In genomic region chr7:142188846-142189245, GRCh38 we compare ENCODE assay signal across 8 cellular contexts.
DNase-seq lines count a peak whose midpoint lies in the region; ATAC-seq and TF ChIP-seq lines count a peak whose summit lies in the region.

No MANE protein-coding gene starts in this region.

- no peak overlapping the region for H3K27ac ChIP-seq in adrenal gland
- H3K27ac ChIP-seq in CD4-positive, alpha-beta memory T cell (ENCODE audit: low read depth, low read length): no peak overlapping the region

- no peak for TF ChIP-seq POLR2A in adrenal gland (IDR thresholded peaks at IDR 0.05)

- no peak overlapping the region for H3K4me3 Mint-ChIP-seq in WTC11
- no peak overlapping the region for H3K4me3 Mint-ChIP-seq in CD4-positive, alpha-beta memory T cell

- H3K27me3 ChIP-seq in adrenal gland: no peaks in the 10 kb centered on the region
- H3K27me3 ChIP-seq in CD4-positive, alpha-beta memory T cell (ENCODE audit: insufficient read depth, low read length): no peaks in the 10 kb centered on the region

- POLR2A ChIA-PET in WTC11 (lab: Charles Lee): no interaction called here
- POLR2A ChIA-PET in CD4-positive, alpha-beta memory T cell (lab: Charles Lee; ENCODE audit: partially characterized antibody): no interaction called here

- 0 out of 2 replicates have a peak, but pooled peaks have one; percentile 21 for TF ChIP-seq CTCF in WTC11 (IDR thresholded peaks at IDR 0.05)
- TF ChIP-seq CTCF in adrenal gland (IDR thresholded peaks at IDR 0.05): peak in 1 of 6 experiments; percentile 33

- DNase-seq in CD1c-positive myeloid dendritic cell (ENCODE audit: extremely low spot score): peak; percentile 34
- peak; percentile 18 for DNase-seq in Jurkat, Clone E6-1 (ENCODE audit: low read depth, low spot score)
- no peak for DNase-seq in WTC11 (ENCODE audit: low spot score)
- no peak for DNase-seq in left lobe of liver (ENCODE audit: low spot score)
- no peak for DNase-seq in activated naive CD4-positive, alpha-beta T cell (lab: John Stamatoyannopoulos, UW)
- DNase-seq in adrenal gland: no peak
- DNase-seq in AG08396 (ENCODE audit: low spot score): no peak
- DNase-seq in CD4-positive, alpha-beta memory T cell: no peak

- peaks cover 4% of the 10 kb centered on the region; the same call in 1 of the 2 replicates for H3K27me3 Mint-ChIP-seq in WTC11 (ENCODE audit: low read depth)
- peaks cover 2 to 3% of the 10 kb centered on the region in 2 donors for H3K27me3 Mint-ChIP-seq in CD4-positive, alpha-beta memory T cell

- no peak for ATAC-seq in WTC11
- ATAC-seq in left lobe of liver: peak; percentile 73

- no peak overlapping the region for H3K27ac Mint-ChIP-seq in WTC11
- no peak overlapping the region for H3K27ac Mint-ChIP-seq in CD4-positive, alpha-beta memory T cell

- CTCF ChIA-PET in WTC11 (lab: Charles Lee): no interaction called here
- CTCF ChIA-PET in CD4-positive, alpha-beta memory T cell (lab: Charles Lee; ENCODE audit: partially characterized antibody): no interaction called here

- H3K9me3 ChIP-seq in adrenal gland (replicated peaks in 1 of 3): no peaks in the 10 kb centered on the region
- no peaks in the 10 kb centered on the region for H3K9me3 ChIP-seq in CD4-positive, alpha-beta memory T cell (ENCODE audit: control insufficient read depth in 1 of 2, low read length in 2 of 2)

- H3K36me3 ChIP-seq in adrenal gland (replicated peaks in 1 of 2): no peaks in the 10 kb centered on the region
- H3K36me3 ChIP-seq in CD4-positive, alpha-beta memory T cell (ENCODE audit: insufficient read depth, low read length): no peaks in the 10 kb centered on the region

- H3K4me1 Mint-ChIP-seq in WTC11: no peaks in the 10 kb centered on the region
- H3K4me1 Mint-ChIP-seq in CD4-positive, alpha-beta memory T cell: no peaks in the 10 kb centered on the region

- intact Hi-C loops in adrenal gland (cut with DNase I): no loop called here
- intact Hi-C loops in CD4-positive, alpha-beta memory T cell (cut with micrococcal nuclease): loop anchor here (5.0 kb wide), 1 partner anchor 212 kb away; no protein-coding TSS in a partner anchor

- H3K36me3 Mint-ChIP-seq in WTC11: no peaks in the 10 kb centered on the region
- H3K36me3 Mint-ChIP-seq in CD4-positive, alpha-beta memory T cell: no peaks in the 10 kb centered on the region

- H3K4me3 ChIP-seq in Jurkat, Clone E6-1 (ENCODE audit: low read length): no peak overlapping the region
- no peak overlapping the region for H3K4me3 ChIP-seq in adrenal gland
- H3K4me3 ChIP-seq in CD4-positive, alpha-beta memory T cell (ENCODE audit: low read length in 2 of 2): no peak overlapping the region

- H3K9me3 Mint-ChIP-seq in WTC11: no peaks in the 10 kb centered on the region
- no peaks in the 10 kb centered on the region for H3K9me3 Mint-ChIP-seq in CD4-positive, alpha-beta memory T cell

- no peaks in the 10 kb centered on the region for H3K4me1 ChIP-seq in adrenal gland (replicated peaks in 1 of 2)
- H3K4me1 ChIP-seq in CD4-positive, alpha-beta memory T cell (ENCODE audit: insufficient read depth, low read length): no peaks in the 10 kb centered on the region

TF ChIP-seq in WTC11, 78 proteins besides CTCF, POLR2A, EP300 and RAD21:
- TF ChIP-seq GTF2I (CRISPR knock-in tag; conservative IDR thresholded peaks at IDR 0.05): no peak

Comparison
In these comparisons a context has a peak if more than half of its experiments do, and no peak if none do; other contexts are left out.
1. DNase-seq: peak in CD1c-positive myeloid dendritic cell (single experiment) and Jurkat, Clone E6-1 (single experiment); none in WTC11 (single experiment), left lobe of liver (single experiment), activated naive CD4-positive, alpha-beta T cell (0 of 4), adrenal gland (0 of 7), AG08396 (single experiment) and CD4-positive, alpha-beta memory T cell (0 of 5).